In the genomic region with DNA sequence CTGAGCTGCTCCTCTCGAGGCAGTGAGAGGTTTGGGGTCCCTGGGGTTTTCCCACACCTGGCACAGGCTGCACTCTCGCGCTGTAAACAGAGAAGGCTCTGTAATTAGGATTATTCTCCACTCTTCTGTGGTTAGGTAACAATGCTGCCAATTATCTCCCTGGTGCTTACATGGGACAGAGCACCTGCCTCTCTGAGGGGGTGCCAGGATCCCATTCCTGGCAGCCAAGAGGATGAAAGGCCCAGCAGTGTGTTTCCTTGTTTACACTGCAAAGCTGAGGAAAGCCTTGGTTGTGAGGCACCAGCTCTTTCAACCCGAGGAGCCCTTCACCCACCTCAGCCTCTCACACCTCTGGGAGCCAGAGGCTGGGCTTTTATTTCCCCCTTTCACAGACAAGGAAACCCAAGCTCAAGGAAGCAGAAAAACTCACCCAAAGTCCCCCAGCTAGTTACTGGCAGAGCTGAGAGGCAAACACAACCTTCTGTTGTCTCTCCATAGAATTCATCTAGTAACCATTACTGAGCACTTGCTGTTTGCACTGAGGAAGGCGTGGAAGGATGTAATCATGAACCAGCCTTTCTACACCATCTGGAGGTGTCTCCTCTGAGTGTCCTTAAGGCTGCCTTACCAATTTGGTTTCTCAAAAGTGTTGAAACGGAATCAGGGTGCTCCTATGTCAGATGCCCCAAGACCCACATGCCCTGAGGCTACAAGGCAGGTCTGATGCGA, we compare ENCODE assay signal across 13 cellular contexts.
DNase-seq lines count a peak whose midpoint lies in the region; ATAC-seq and TF ChIP-seq lines count a peak whose summit lies in the region.
"Had no signal": no experiment of that assay in that cellular context is flagged by ENCODE, and none has a peak within 500 bp of the region (broad histone marks: within the 10 kb centered on the region; RNA-seq: fewer than 3 reads in every experiment).

No MANE protein-coding gene starts in this region.

- peak; percentile 79 for DNase-seq in D341Med (ENCODE audit: low spot score)
- DNase-seq in NCI-H1092 treated with DMSO at 0.1 percent for 48 hours (lab: John Stamatoyannopoulos, UW), result peak; percentile 99
- peak; percentile 60 to 75 for DNase-seq in NCI-H524 (lab: John Stamatoyannopoulos, UW)
- DNase-seq in kidney tubule cell (ENCODE audit: low spot score), result peak; percentile 67
- DNase-seq in GM20000 (ENCODE audit: low spot score), result no peak
- no peak for DNase-seq in T1000 (lab: John Stamatoyannopoulos, UW)
- DNase-seq: activated naive CD8-positive, alpha-beta T cell treated with anti-CD3 and anti-CD28 coated beads, Interleukin-2, amount 10 ng/mL, durations not matched to agents 7 days and 5 days; effector CD4-positive, alpha-beta T cell; head of caudate nucleus; IMR-90; mammary epithelial cell had no signal

- no peak for TF ChIP-seq CTCF in GM20000 (IDR thresholded peaks at IDR 0.05; ENCODE audit: extremely low read depth, missing control alignments)

- ATAC-seq in HG02852 (IDR thresholded peaks at IDR 0.05; ENCODE audit: unreplicated experiment) (no peak), GM18517 (IDR thresholded peaks at IDR 0.05; ENCODE audit: unreplicated experiment) (no peak)

Comparison
In these comparisons a context has a peak if more than half of its experiments do, and no peak if none do; other contexts are left out.
1. DNase-seq: peak in D341Med (single experiment), NCI-H1092 treated with DMSO at 0.1 percent for 48 hours (single experiment), NCI-H524 (2 of 2) and kidney tubule cell (single experiment); none in GM20000 (single experiment) and T1000 (single experiment).